Comparison of ENCODE assay signal across 13 cellular contexts in the genomic region with DNA sequence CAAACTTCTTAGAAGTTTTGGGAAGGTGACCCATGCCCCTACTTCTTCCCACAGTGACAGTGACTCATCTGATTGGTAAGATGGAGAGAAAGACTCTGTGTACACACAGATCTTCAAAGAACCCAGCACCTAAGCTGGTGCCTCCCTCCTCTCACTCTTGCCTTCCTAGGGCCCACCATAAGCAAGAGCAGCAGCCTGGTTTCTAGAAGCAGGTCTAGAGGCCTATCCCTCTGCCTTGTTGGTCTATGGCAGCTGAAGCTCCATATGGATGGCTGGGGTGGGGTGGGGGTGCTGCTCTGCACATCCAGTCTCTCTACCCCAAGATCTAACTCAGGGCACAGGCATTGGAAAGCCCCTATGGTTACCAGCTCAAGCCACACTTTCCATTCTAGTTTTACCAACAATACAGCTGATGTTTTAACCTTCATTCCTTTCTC. TPM values are rescaled to one million over a fixed set of nuclear protein-coding genes. Genes with fewer than 3 reads are reported as not detected.
DNase-seq lines count a peak whose midpoint lies in the region; ATAC-seq, FAIRE-seq and TF ChIP-seq lines count a peak whose summit lies in the region.
"Had no signal": no experiment of that assay in that cellular context is flagged by ENCODE, and none has a peak within 500 bp of the region (broad histone marks: within the 10 kb centered on the region; RNA-seq: fewer than 3 reads in every experiment).

No MANE protein-coding gene starts in this region.

- peak overlapping the region; percentile 53 for H3K4me3 Mint-ChIP-seq in T-helper 2 cell treated with Interferon-gamma antibody and Interleukin-4, amounts not matched to agents 5 μg/mL and 100 μg/mL, for 36 hours
- H3K4me3 Mint-ChIP-seq in activated naive CD4-positive, alpha-beta T cell treated with anti-CD3 and anti-CD28 coated beads, Interleukin-2, amount 10 ng/mL, durations not matched to agents 7 days and 5 days, result no peak overlapping the region
- no peak overlapping the region for H3K4me3 Mint-ChIP-seq in osteocyte (ENCODE audit: unreplicated experiment)

- no peaks in the 10 kb centered on the region for H3K27me3 ChIP-seq in Peyer's patch
- H3K27me3 ChIP-seq: SJCRH30 had no signal

- DNase-seq in GM19239 (ENCODE audit: insufficient read length, low spot score) (no peak), osteocyte (ENCODE audit: extremely low spot score, unreplicated experiment) (no peak), medulla oblongata (ENCODE audit: extremely low spot score) (no peak), Peyer's patch (no peak)
- peak; percentile 65 for DNase-seq in T-helper 2 cell treated with Interferon-gamma antibody and Interleukin-4, amounts not matched to agents 5 μg/mL and 100 μg/mL, for 36 hours (ENCODE audit: low spot score)
- DNase-seq in activated naive CD4-positive, alpha-beta T cell treated with anti-CD3 and anti-CD28 coated beads, Interleukin-2, amount 10 ng/mL, durations not matched to agents 7 days and 5 days, result peak; percentile 25
- DNase-seq: Calu3, Kasumi-1, NCI-H345, SJCRH30 had no signal

- CTCF ChIA-PET in activated naive CD4-positive, alpha-beta T cell treated with anti-CD3 and anti-CD28 coated beads, Interleukin-2, amount 10 ng/mL, durations not matched to agents 7 days and 5 days (lab: Charles Lee), result interaction anchor here (0.9 to 2.1 kb wide), 4 partner anchors 17 to 62 kb away, joined by 3 to 6 read pairs (median 3); no protein-coding TSS in a partner anchor

- H3K4me3 ChIP-seq in Peyer's patch, result no peak overlapping the region
- H3K4me3 ChIP-seq: lung, SJCRH30 had no signal

- H3K4me1 Mint-ChIP-seq in T-helper 2 cell treated with Interferon-gamma antibody and Interleukin-4, amounts not matched to agents 5 μg/mL and 100 μg/mL, for 36 hours (ENCODE audit: low read depth), result peaks cover 57% of the 10 kb centered on the region
- H3K4me1 Mint-ChIP-seq in activated naive CD4-positive, alpha-beta T cell treated with anti-CD3 and anti-CD28 coated beads, Interleukin-2, amount 10 ng/mL, durations not matched to agents 7 days and 5 days, result peaks cover 62% of the 10 kb centered on the region
- H3K4me1 Mint-ChIP-seq in osteocyte (ENCODE audit: unreplicated experiment), result peaks cover 23% of the 10 kb centered on the region

- ATAC-seq in HG03159 (IDR thresholded peaks at IDR 0.05; ENCODE audit: unreplicated experiment), result no peak
- no peak for ATAC-seq in HG03432 (IDR thresholded peaks at IDR 0.05; ENCODE audit: unreplicated experiment)

- H3K36me3 ChIP-seq in Peyer's patch, result peaks cover 0 to 90% (median 0%) of the 10 kb centered on the region in 3 donors

- H3K9me3 ChIP-seq in Peyer's patch, result no peaks in the 10 kb centered on the region
- H3K9me3 ChIP-seq: SJCRH30 had no signal

- peak overlapping the region in 1 of 4 donors; percentile 55 for H3K27ac ChIP-seq in Peyer's patch
- H3K27ac ChIP-seq: SJCRH30 had no signal

- peak overlapping the region; percentile 86 for H3K27ac Mint-ChIP-seq in T-helper 2 cell treated with Interferon-gamma antibody and Interleukin-4, amounts not matched to agents 5 μg/mL and 100 μg/mL, for 36 hours
- H3K27ac Mint-ChIP-seq in activated naive CD4-positive, alpha-beta T cell treated with anti-CD3 and anti-CD28 coated beads, Interleukin-2, amount 10 ng/mL, durations not matched to agents 7 days and 5 days, result peak overlapping the region; percentile 86
- H3K27ac Mint-ChIP-seq in osteocyte (ENCODE audit: unreplicated experiment), result peak overlapping the region; percentile 48

- peak; percentile 47 for FAIRE-seq in GM19239 (lab: Jason Lieb, UNC)

- no peaks in the 10 kb centered on the region for H3K4me1 ChIP-seq in Peyer's patch

- peaks cover 52% of the 10 kb centered on the region for H3K36me3 Mint-ChIP-seq in T-helper 2 cell treated with Interferon-gamma antibody and Interleukin-4, amounts not matched to agents 5 μg/mL and 100 μg/mL, for 36 hours (ENCODE audit: low read depth)
- peaks cover 66% of the 10 kb centered on the region for H3K36me3 Mint-ChIP-seq in activated naive CD4-positive, alpha-beta T cell treated with anti-CD3 and anti-CD28 coated beads, Interleukin-2, amount 10 ng/mL, durations not matched to agents 7 days and 5 days
- peaks cover 59% of the 10 kb centered on the region for H3K36me3 Mint-ChIP-seq in osteocyte (ENCODE audit: unreplicated experiment)

- no peaks in the 10 kb centered on the region for H3K9me3 Mint-ChIP-seq in T-helper 2 cell treated with Interferon-gamma antibody and Interleukin-4, amounts not matched to agents 5 μg/mL and 100 μg/mL, for 36 hours
- H3K9me3 Mint-ChIP-seq in activated naive CD4-positive, alpha-beta T cell treated with anti-CD3 and anti-CD28 coated beads, Interleukin-2, amount 10 ng/mL, durations not matched to agents 7 days and 5 days, result no peaks in the 10 kb centered on the region
- H3K9me3 Mint-ChIP-seq in osteocyte (ENCODE audit: unreplicated experiment), result no peaks in the 10 kb centered on the region

- no peak for TF ChIP-seq POLR2A in Peyer's patch (IDR thresholded peaks at IDR 0.05)

- no peaks in the 10 kb centered on the region for H3K27me3 Mint-ChIP-seq in T-helper 2 cell treated with Interferon-gamma antibody and Interleukin-4, amounts not matched to agents 5 μg/mL and 100 μg/mL, for 36 hours (ENCODE audit: low read depth)
- no peaks in the 10 kb centered on the region for H3K27me3 Mint-ChIP-seq in activated naive CD4-positive, alpha-beta T cell treated with anti-CD3 and anti-CD28 coated beads, Interleukin-2, amount 10 ng/mL, durations not matched to agents 7 days and 5 days
- no peaks in the 10 kb centered on the region for H3K27me3 Mint-ChIP-seq in osteocyte (ENCODE audit: unreplicated experiment)

- TF ChIP-seq CTCF in osteocyte (IDR thresholded peaks at IDR 0.05) (no peak), Peyer's patch (IDR thresholded peaks at IDR 0.05) (no peak)

RNA-seq across cellular contexts. Expression of a gene that starts 47.5 kb away (rescaled TPM):
- total RNA-seq in osteocyte, result 280 and 281 TPM in 2 replicates
- 100 to 1,000 TPM; 178 to 219 (median 191) TPM for total RNA-seq in Peyer's patch

RNA-seq across cellular contexts. Expression of a gene that starts 52.4 kb away (rescaled TPM):
- 45.5 and 47.7 TPM in 2 replicates for total RNA-seq in osteocyte
- 10 to 100 TPM; 11.2 to 80.0 (median 34.5) TPM for total RNA-seq in Peyer's patch

Comparison
In these comparisons a context has a peak if more than half of its experiments do, and no peak if none do; other contexts are left out.
1. DNase-seq: peak in T-helper 2 cell treated with Interferon-gamma antibody and Interleukin-4, amounts not matched to agents 5 μg/mL and 100 μg/mL, for 36 hours (single experiment) and activated naive CD4-positive, alpha-beta T cell treated with anti-CD3 and anti-CD28 coated beads, Interleukin-2, amount 10 ng/mL, durations not matched to agents 7 days and 5 days (single experiment); none in GM19239 (single experiment), osteocyte (single experiment), medulla oblongata (single experiment) and Peyer's patch (0 of 3).
2. Peak in every context shown above with its lines, with median percentiles within 50 percentile points of each other: H3K27ac Mint-ChIP-seq.